ENCODE assay signal across 18 cellular contexts in genomic region chr18:22675006-22675405, GRCh38.
DNase-seq lines count a peak whose midpoint lies in the region; ATAC-seq and TF ChIP-seq lines count a peak whose summit lies in the region.
"Had no signal": no experiment of that assay in that cellular context is flagged by ENCODE, and none has a peak within 500 bp of the region (broad histone marks: within the 10 kb centered on the region; RNA-seq: fewer than 3 reads in every experiment).

No MANE protein-coding gene starts in this region.

- dilution Hi-C loops in IMR-90 (cut with HindIII; ENCODE audit: low sequenced_read_pairs, unreplicated experiment) = no loop called here
- dilution Hi-C loops in mammary epithelial cell (cut with HindIII; ENCODE audit: low sequenced_read_pairs) = no loop called here

- H3K18ac ChIP-seq in IMR-90 (ENCODE audit: low read depth, low read length) = peak overlapping the region; percentile 59; the same call in 1 of the 2 replicates

- H2BK120ac ChIP-seq in IMR-90 (ENCODE audit: low read depth, low read length) = peak overlapping the region; percentile 76

- no peaks in the 10 kb centered on the region for H3K79me1 ChIP-seq in IMR-90 (ENCODE audit: low read depth in 1 of 2, low read length in 2 of 2)

- ATAC-seq in IMR-90 (ENCODE audit: low read depth) = no peak

- H3K14ac ChIP-seq in IMR-90 (replicated peaks; ENCODE audit: low read depth, low read length) = peak overlapping the region; percentile 27

- H3K4me2 ChIP-seq in IMR-90 (ENCODE audit: low read depth, low read length) (no peak overlapping the region), mammary epithelial cell (ENCODE audit: insufficient read depth, low read depth, low read length) (no peak overlapping the region), smooth muscle cell (peak overlapping the region; percentile 5)

- intact Hi-C loops in IMR-90 (cut with micrococcal nuclease) (loop anchor here (2.0 kb wide), 1 partner anchor 36 kb away; no protein-coding TSS in a partner anchor), mammary epithelial cell (cut with micrococcal nuclease) (no loop called here)

- CTCF ChIA-PET in IMR-90 (lab: Yijun Ruan, JAX) (no interaction called here), mammary epithelial cell (lab: Charles Lee; ENCODE audit: low non-redundant PET) (no interaction called here)

- H4K5ac ChIP-seq in IMR-90 (ENCODE audit: low read depth, low read length) = peak overlapping the region; percentile 11

- peak overlapping the region; percentile 76 for H3K27ac ChIP-seq in ACC112 (ENCODE audit: low read depth, low read length)
- H3K27ac ChIP-seq in IMR-90 (ENCODE audit: insufficient read depth, low read length) = peak overlapping the region; percentile 1; the same call in 1 of the 2 replicates
- no peak overlapping the region for H3K27ac ChIP-seq in mammary epithelial cell (ENCODE audit: insufficient read depth, low read depth, low read length)
- peak overlapping the region; percentile 93 for H3K27ac ChIP-seq in smooth muscle cell (ENCODE audit: low read depth)

- H3K56ac ChIP-seq in IMR-90 (ENCODE audit: extremely low read depth, insufficient read depth, low read length) = no peak overlapping the region

- H3K9me1 ChIP-seq in IMR-90 (ENCODE audit: insufficient read depth, low read length) = no peaks in the 10 kb centered on the region

- H3K27me3 ChIP-seq in ACC112 (ENCODE audit: insufficient read depth, low read length) (no peaks in the 10 kb centered on the region), IMR-90 (ENCODE audit: control insufficient read depth, insufficient read depth, low read length) (no peaks in the 10 kb centered on the region), mammary epithelial cell (ENCODE audit: insufficient read depth, low read length) (no peaks in the 10 kb centered on the region), smooth muscle cell (ENCODE audit: low read depth) (no peaks in the 10 kb centered on the region), HAP-1 (ENCODE audit: low read depth) (peaks cover 11% of the 10 kb centered on the region)
- H3K27me3 ChIP-seq: MG63 had no signal

- TF ChIP-seq RAD21 in IMR-90 (IDR thresholded peaks at IDR 0.05; ENCODE audit: low read length) = no peak

- DNase-seq in IMR-90 = no peak
- no peak for DNase-seq in mammary epithelial cell
- DNase-seq in smooth muscle cell (lab: John Stamatoyannopoulos, UW; ENCODE audit: unreplicated experiment) = no peak
- DNase-seq in NOMO-1 treated with DMSO at 0.1 percent for 48 hours (lab: John Stamatoyannopoulos, UW; ENCODE audit: unreplicated experiment) = no peak
- DNase-seq in cortex of kidney (lab: John Stamatoyannopoulos, UW) = no peak
- DNase-seq in HAP-1 (ENCODE audit: low spot score in 2 of 2) = no peak
- DNase-seq: CD4-positive, CD25-positive, alpha-beta regulatory T cell; DMS79 treated with DMSO at 0.1 percent for 48 hours; H7; Karpas-422; NCI-H1417 treated with DMSO at 0.1 percent for 48 hours; NCI-H187; NCI-H446; NCI-H526; OCI-M1; SHP77 had no signal

- in situ Hi-C loops in IMR-90 (cut with MboI; ENCODE audit: low sequenced_read_pairs) = no loop called here
- in situ Hi-C loops in mammary epithelial cell (cut with MboI; ENCODE audit: low sequenced_read_pairs in 2 of 2) = no loop called here
- in situ Hi-C loops in HAP-1 (cut with MboI; ENCODE audit: low sequenced_read_pairs) = no loop called here

- no TSS peak for BruUV-seq in IMR-90 (replicated peaks; lab: Mats Ljungman, UMichigan)
- BruUV-seq in mammary epithelial cell (replicated peaks; lab: Mats Ljungman, UMichigan) = no TSS peak

- POLR2A ChIA-PET in IMR-90 (lab: Charles Lee; ENCODE audit: unreplicated experiment) = no interaction called here

- H2AK5ac ChIP-seq in IMR-90 (ENCODE audit: low read depth, low read length) = peak overlapping the region; percentile 78

- no peak for TF ChIP-seq POLR2A in IMR-90 (IDR thresholded peaks at IDR 0.05; ENCODE audit: low read depth, low read length)

- peak overlapping the region; percentile 85 for H2BK5ac ChIP-seq in IMR-90 (ENCODE audit: low read depth, low read length, poor library complexity, severe bottlenecking)

- peaks cover 44% of the 10 kb centered on the region for H3K4me1 ChIP-seq in ACC112 (ENCODE audit: control insufficient read depth, insufficient read depth, low read length, unreplicated experiment)
- H3K4me1 ChIP-seq in IMR-90 (ENCODE audit: control insufficient read depth, insufficient read depth, low read length) = peaks cover 13% of the 10 kb centered on the region; the same call in 1 of the 2 replicates
- peaks cover 11% of the 10 kb centered on the region for H3K4me1 ChIP-seq in mammary epithelial cell (ENCODE audit: insufficient read depth, low read length)
- H3K4me1 ChIP-seq in smooth muscle cell (ENCODE audit: low read depth) = peaks cover 15% of the 10 kb centered on the region
- no peaks in the 10 kb centered on the region for H3K4me1 ChIP-seq in HAP-1

- peak overlapping the region; percentile 20 for H3K23ac ChIP-seq in IMR-90 (ENCODE audit: low read depth, low read length)

- H2AFZ ChIP-seq in ACC112 (ENCODE audit: low read length, unreplicated experiment) (peak overlapping the region; percentile 0), IMR-90 (replicated peaks; ENCODE audit: low read length, poor library complexity) (no peak overlapping the region), mammary epithelial cell (ENCODE audit: low read depth, low read length) (peak overlapping the region; percentile 29), smooth muscle cell (ENCODE audit: low read depth) (no peak overlapping the region)

- H3K79me2 ChIP-seq in ACC112 (ENCODE audit: control insufficient read depth, insufficient read depth, low read length, unreplicated experiment) (no peaks in the 10 kb centered on the region), mammary epithelial cell (ENCODE audit: insufficient read depth, low read length) (no peaks in the 10 kb centered on the region), smooth muscle cell (ENCODE audit: low read depth) (no peaks in the 10 kb centered on the region)

- peak overlapping the region; percentile 57 for H4K91ac ChIP-seq in IMR-90 (ENCODE audit: insufficient read depth, low read depth, low read length)

- H3K36me3 ChIP-seq in ACC112 (ENCODE audit: insufficient read depth, low read length) (no peaks in the 10 kb centered on the region), IMR-90 (ENCODE audit: control insufficient read depth, insufficient read depth, low read length) (no peaks in the 10 kb centered on the region), mammary epithelial cell (ENCODE audit: insufficient read depth, low read length) (no peaks in the 10 kb centered on the region), smooth muscle cell (ENCODE audit: low read depth) (no peaks in the 10 kb centered on the region), HAP-1 (replicated peaks) (no peaks in the 10 kb centered on the region)
- H3K36me3 ChIP-seq: MG63 had no signal

- H4K20me1 ChIP-seq in IMR-90 (ENCODE audit: insufficient read depth, low read length) = no peaks in the 10 kb centered on the region
- H4K20me1 ChIP-seq in mammary epithelial cell (ENCODE audit: insufficient read depth, low read length) = no peaks in the 10 kb centered on the region
- H4K20me1 ChIP-seq in smooth muscle cell (ENCODE audit: low read depth) = no peaks in the 10 kb centered on the region

- H3K9ac ChIP-seq in IMR-90 (ENCODE audit: low read depth, low read length) (no peak overlapping the region), mammary epithelial cell (ENCODE audit: insufficient read depth, low read length) (no peak overlapping the region), smooth muscle cell (ENCODE audit: low read depth) (peak overlapping the region; percentile 48)

- H3K4me3 ChIP-seq in ACC112 (ENCODE audit: low read depth, low read length) = no peak overlapping the region
- H3K4me3 ChIP-seq in IMR-90 (ENCODE audit: insufficient read depth, low read depth, low read length) = no peak overlapping the region
- no peak overlapping the region for H3K4me3 ChIP-seq in mammary epithelial cell (replicated peaks in 1 of 3; ENCODE audit: insufficient read depth in 1 of 3, low read depth in 2 of 3, low read length in 3 of 3)
- no peak overlapping the region for H3K4me3 ChIP-seq in smooth muscle cell
- H3K4me3 ChIP-seq in HAP-1 = no peak overlapping the region
- H3K4me3 ChIP-seq: MG63 had no signal

- no peak overlapping the region for H2AK9ac ChIP-seq in IMR-90 (replicated peaks; ENCODE audit: low read depth, low read length, poor library complexity)

- H3K4ac ChIP-seq in IMR-90 (ENCODE audit: low read depth, low read length) = peak overlapping the region; percentile 58

- TF ChIP-seq CTCF in IMR-90 (conservative IDR thresholded peaks at IDR 0.05; ENCODE audit: low read depth, low read length) (no peak), mammary epithelial cell (conservative IDR thresholded peaks at IDR 0.05 in 1 of 2, IDR thresholded peaks at IDR 0.05 in 1 of 2; ENCODE audit: extremely low read depth in 1 of 2, insufficient read depth in 1 of 2, low read depth in 1 of 2, low read length in 2 of 2) (no peak), smooth muscle cell (IDR thresholded peaks at IDR 0.05; ENCODE audit: borderline replicate concordance, insufficient read depth, poor library complexity, severe bottlenecking) (no peak)

- H2BK15ac ChIP-seq in IMR-90 (ENCODE audit: low read depth, low read length) = peak overlapping the region; percentile 52; the same call in 2 of the 3 replicates

- peak overlapping the region; percentile 60 for H2BK20ac ChIP-seq in IMR-90 (ENCODE audit: low read depth, low read length)

- H4K8ac ChIP-seq in IMR-90 (ENCODE audit: low read depth in 2 of 2, low read length in 2 of 2) = peak overlapping the region; percentile 10 to 45; a peak in 3 of 4 replicates

- H3K9me3 ChIP-seq in IMR-90 (ENCODE audit: control insufficient read depth, insufficient read depth, low read length) (peaks cover 5% of the 10 kb centered on the region; the same call in 1 of the 2 replicates), mammary epithelial cell (replicated peaks; ENCODE audit: insufficient read depth, low read length) (no peaks in the 10 kb centered on the region), smooth muscle cell (replicated peaks; ENCODE audit: low read depth) (no peaks in the 10 kb centered on the region), HAP-1 (no peaks in the 10 kb centered on the region)

- H3F3A ChIP-seq in smooth muscle cell (ENCODE audit: low read depth) = peaks cover 25% of the 10 kb centered on the region

TF ChIP-seq in IMR-90, 13 proteins besides CTCF, POLR2A, EP300 and RAD21 (continues in another document):
- no peak for TF ChIP-seq MAFK (IDR thresholded peaks at IDR 0.05; ENCODE audit: low read depth, low read length)
- no peak for TF ChIP-seq FOS (IDR thresholded peaks at IDR 0.05; ENCODE audit: low read depth, low read length)
- no peak for TF ChIP-seq RCOR1 (IDR thresholded peaks at IDR 0.05; ENCODE audit: insufficient replicate concordance, low read length)
- TF ChIP-seq CEBPB (IDR thresholded peaks at IDR 0.05; ENCODE audit: low read depth, low read length) = no peak
- TF ChIP-seq MXI1 (IDR thresholded peaks at IDR 0.05; ENCODE audit: borderline replicate concordance, low read depth, low read length) = no peak

Comparison
In these comparisons a context has a peak if more than half of its experiments do, and no peak if none do; other contexts are left out.
1. H2AFZ ChIP-seq: peak in ACC112 (single experiment) and mammary epithelial cell (single experiment); none in IMR-90 (single experiment) and smooth muscle cell (single experiment).